ENCODE assay signal across 1 cellular context in the genomic region with DNA sequence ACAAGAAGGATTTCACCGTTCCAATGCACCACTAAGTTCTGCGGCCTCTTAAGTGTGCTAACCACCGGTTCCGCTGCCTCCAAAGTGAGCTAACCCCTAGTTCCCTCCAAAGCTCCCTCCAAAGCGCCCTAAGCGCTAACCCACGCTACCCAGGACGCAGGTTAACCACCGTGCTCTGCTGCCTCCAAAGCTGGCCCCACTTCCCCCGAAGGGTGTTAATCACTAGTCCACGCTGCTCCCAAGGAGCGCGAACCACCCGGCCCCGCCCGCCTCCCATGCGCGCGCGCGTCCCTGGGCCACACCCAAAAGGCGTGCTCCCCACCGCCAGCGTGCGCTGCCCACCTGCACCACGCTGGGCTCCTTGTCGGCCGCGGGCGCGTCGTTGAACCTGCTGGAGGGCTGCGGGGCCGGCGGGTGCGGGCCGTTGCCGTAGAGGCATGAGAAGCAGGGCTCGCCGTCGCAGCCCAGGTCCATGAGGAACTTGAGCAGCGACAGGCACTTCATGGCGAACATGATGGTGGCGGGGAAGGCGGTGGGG.
TF ChIP-seq lines count a peak whose summit lies in the region.

No MANE protein-coding gene starts in this region.

TF ChIP-seq in endothelial cell of umbilical vein, 7 proteins besides CTCF, POLR2A, EP300 and RAD21:
- TF ChIP-seq EZH2 (IDR thresholded peaks at IDR 0.05; ENCODE audit: borderline replicate concordance, low read depth, low read length, severe bottlenecking): no peak
- no peak for TF ChIP-seq MYC (IDR thresholded peaks at IDR 0.05; ENCODE audit: low read depth, low read length)
- TF ChIP-seq JUN (IDR thresholded peaks at IDR 0.05; ENCODE audit: borderline replicate concordance, insufficient read depth, insufficient read length, low read depth): no peak
- no peak for TF ChIP-seq FOS (IDR thresholded peaks at IDR 0.05; ENCODE audit: borderline replicate concordance, insufficient read depth, low read length)
- TF ChIP-seq POLR2AphosphoS5 (IDR thresholded peaks at IDR 0.05; ENCODE audit: insufficient read depth, low read depth, low read length): no peak
- TF ChIP-seq, protein P1, sequence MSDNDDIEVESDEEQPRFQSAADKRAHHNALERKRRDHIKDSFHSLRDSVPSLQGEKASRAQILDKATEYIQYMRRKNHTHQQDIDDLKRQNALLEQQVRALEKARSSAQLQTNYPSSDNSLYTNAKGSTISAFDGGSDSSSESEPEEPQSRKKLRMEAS (IDR thresholded peaks at IDR 0.05; ENCODE audit: insufficient read depth, insufficient read length): no peak
- no peak for TF ChIP-seq GATA2 (IDR thresholded peaks at IDR 0.05; ENCODE audit: insufficient read depth, insufficient read length, low read depth, low read length)
